ENCODE assay signal across 18 cellular contexts in genomic region chr13:113982296-113982661, GRCh38. TPM values are rescaled to one million over a fixed set of nuclear protein-coding genes. Genes with fewer than 3 reads are reported as not detected.
A peak's percentile ranks its signal among the peaks of the same experiment; 100 is the strongest.
DNase-seq lines count a peak whose midpoint lies in the region; ATAC-seq and TF ChIP-seq lines count a peak whose summit lies in the region.
"Had no signal": no experiment of that assay in that cellular context is flagged by ENCODE, and none has a peak within 500 bp of the region (broad histone marks: within the 10 kb centered on the region; RNA-seq: fewer than 3 reads in every experiment).

No MANE protein-coding gene starts in this region.

- no peaks in the 10 kb centered on the region for H3K9me3 ChIP-seq in right atrium auricular region
- no peaks in the 10 kb centered on the region for H3K9me3 ChIP-seq in naive thymus-derived CD4-positive, alpha-beta T cell (ENCODE audit: control insufficient read depth in 2 of 3, low read length in 3 of 3)
- H3K9me3 ChIP-seq: left lung, vagina had no signal

- H3K27ac Mint-ChIP-seq in chondrocyte (ENCODE audit: unreplicated experiment): no peak overlapping the region
- peak overlapping the region in 1 of 9 donors; percentile 47 for H3K27ac Mint-ChIP-seq in naive thymus-derived CD4-positive, alpha-beta T cell
- H3K27ac Mint-ChIP-seq: CD4-positive, alpha-beta T cell had no signal

- DNase-seq in cardiac septum (ENCODE audit: low spot score) (peak; percentile 63), right atrium auricular region (ENCODE audit: low spot score) (no peak), chondrocyte (ENCODE audit: low spot score) (peak; percentile 77), ureter (ENCODE audit: low spot score) (peak; percentile 41), cerebellum (ENCODE audit: low spot score) (no peak), MV-4-11 (lab: John Stamatoyannopoulos, UW) (no peak)
- peak in 1 of 9 donors; percentile 3 for DNase-seq in naive thymus-derived CD4-positive, alpha-beta T cell
- DNase-seq: activated gamma-delta T cell treated with Interleukin-2 at 50 U/mL for 16 hours; NCI-H1092 treated with DMSO at 0.1 percent for 48 hours; NCI-H2029; NCI-H345; NCI-H774; OCI-M1; stimulated activated CD4-positive, alpha-beta T cell treated with anti-CD3 and anti-CD28 coated beads, Interleukin-4, amount 100 ng/mL, for 4 hours had no signal

- H3K4me1 Mint-ChIP-seq in chondrocyte (ENCODE audit: low read depth): peaks cover 22% of the 10 kb centered on the region
- peaks cover 0 to 8% (median 3%) of the 10 kb centered on the region in 7 donors for H3K4me1 Mint-ChIP-seq in naive thymus-derived CD4-positive, alpha-beta T cell

- intact Hi-C loops in cardiac septum (cut with DNase I): no loop called here
- intact Hi-C loops in naive thymus-derived CD4-positive, alpha-beta T cell (cut with micrococcal nuclease): no loop called here

- H3K27me3 Mint-ChIP-seq in chondrocyte (ENCODE audit: low read depth): no peaks in the 10 kb centered on the region
- H3K27me3 Mint-ChIP-seq in naive thymus-derived CD4-positive, alpha-beta T cell: peaks cover 0 to 2% (median 0%) of the 10 kb centered on the region in 5 donors
- H3K27me3 Mint-ChIP-seq: CD4-positive, alpha-beta T cell had no signal

- peak; percentile 21 for ATAC-seq in naive thymus-derived CD4-positive, alpha-beta T cell

- POLR2A ChIA-PET in naive thymus-derived CD4-positive, alpha-beta T cell (lab: Charles Lee): interaction anchor here (1.7 kb wide), 1 partner anchor 11 kb away, joined by 4 read pairs; no protein-coding TSS in a partner anchor

- TF ChIP-seq CTCF in right atrium auricular region (IDR thresholded peaks at IDR 0.05): no peak
- no peak for TF ChIP-seq CTCF in chondrocyte (IDR thresholded peaks at IDR 0.05)

- CTCF ChIA-PET in naive thymus-derived CD4-positive, alpha-beta T cell (lab: Charles Lee): no interaction called here

- peaks cover 0 to 6% of the 10 kb centered on the region in 2 donors for H3K4me1 ChIP-seq in right atrium auricular region
- H3K4me1 ChIP-seq in naive thymus-derived CD4-positive, alpha-beta T cell (ENCODE audit: control insufficient read depth in 2 of 2, insufficient read depth in 2 of 2, low read length in 2 of 2): no peaks in the 10 kb centered on the region
- H3K4me1 ChIP-seq: left lung had no signal

- no peak overlapping the region for H3K4me3 Mint-ChIP-seq in chondrocyte (ENCODE audit: unreplicated experiment)
- peak overlapping the region in 1 of 10 donors; percentile 45 for H3K4me3 Mint-ChIP-seq in naive thymus-derived CD4-positive, alpha-beta T cell
- H3K4me3 Mint-ChIP-seq: CD4-positive, alpha-beta T cell had no signal

- H3K36me3 ChIP-seq in right atrium auricular region: peaks cover 6% of the 10 kb centered on the region
- peaks cover 22 to 55% (median 29%) of the 10 kb centered on the region in 3 experiments for H3K36me3 ChIP-seq in naive thymus-derived CD4-positive, alpha-beta T cell (ENCODE audit: control insufficient read depth in 2 of 3, insufficient read depth in 3 of 3, low read length in 3 of 3)

- H3K27me3 ChIP-seq in right atrium auricular region: no peaks in the 10 kb centered on the region
- no peaks in the 10 kb centered on the region for H3K27me3 ChIP-seq in naive thymus-derived CD4-positive, alpha-beta T cell (ENCODE audit: control insufficient read depth in 2 of 2, insufficient read depth in 2 of 2, low read length in 2 of 2)
- H3K27me3 ChIP-seq: left lung, vagina had no signal

- no peak overlapping the region for H3K4me3 ChIP-seq in right atrium auricular region
- no peak overlapping the region for H3K4me3 ChIP-seq in naive thymus-derived CD4-positive, alpha-beta T cell (ENCODE audit: low read length)
- H3K4me3 ChIP-seq: left lung, vagina had no signal

- H3K9me3 Mint-ChIP-seq in chondrocyte (ENCODE audit: low read depth): no peaks in the 10 kb centered on the region
- peaks cover 0 to 24% (median 0%) of the 10 kb centered on the region in 11 donors for H3K9me3 Mint-ChIP-seq in naive thymus-derived CD4-positive, alpha-beta T cell
- H3K9me3 Mint-ChIP-seq: CD4-positive, alpha-beta T cell had no signal

- H3K36me3 Mint-ChIP-seq in chondrocyte (ENCODE audit: low read depth): peaks cover 25% of the 10 kb centered on the region
- H3K36me3 Mint-ChIP-seq in naive thymus-derived CD4-positive, alpha-beta T cell: peaks cover 15 to 53% (median 37%) of the 10 kb centered on the region in 5 donors

- H3K27ac ChIP-seq in right atrium auricular region: no peak overlapping the region
- no peak overlapping the region for H3K27ac ChIP-seq in naive thymus-derived CD4-positive, alpha-beta T cell (ENCODE audit: low read depth, low read length)
- H3K27ac ChIP-seq: epithelial cell of prostate, vagina had no signal

RNA-seq across cellular contexts. Expression of gene C13orf46, which starts 8.4 kb away (rescaled TPM):
- 0.40 TPM for total RNA-seq in cardiac septum
- total RNA-seq in right atrium auricular region: 1 to 10 TPM in 1 of 2 donors, under 1 TPM in 1; 0.59 to 2.7 TPM
- 1.7 to 2.2 TPM (median 2.0 TPM) in 3 replicates for total RNA-seq in chondrocyte
- 10 to 100 TPM in 4 of 5 experiments, 1 to 10 TPM in 1; 8.0 to 27.0 (median 19.1) TPM for total RNA-seq in naive thymus-derived CD4-positive, alpha-beta T cell
- 1 to 10 TPM; 1.3 to 1.4 TPM for polyA plus RNA-seq in naive thymus-derived CD4-positive, alpha-beta T cell
- total RNA-seq in ureter: 7.5 TPM
- total RNA-seq in cerebellum: 0.54 TPM
- total RNA-seq: vagina had no signal

Comparison
In these comparisons a context has a peak if more than half of its experiments do, and no peak if none do; other contexts are left out.
1. DNase-seq: peak in cardiac septum (single experiment), chondrocyte (single experiment) and ureter (single experiment); none in right atrium auricular region (single experiment), cerebellum (single experiment) and MV-4-11 (single experiment).